ENCODE assay signal across 23 cellular contexts in the genomic region with DNA sequence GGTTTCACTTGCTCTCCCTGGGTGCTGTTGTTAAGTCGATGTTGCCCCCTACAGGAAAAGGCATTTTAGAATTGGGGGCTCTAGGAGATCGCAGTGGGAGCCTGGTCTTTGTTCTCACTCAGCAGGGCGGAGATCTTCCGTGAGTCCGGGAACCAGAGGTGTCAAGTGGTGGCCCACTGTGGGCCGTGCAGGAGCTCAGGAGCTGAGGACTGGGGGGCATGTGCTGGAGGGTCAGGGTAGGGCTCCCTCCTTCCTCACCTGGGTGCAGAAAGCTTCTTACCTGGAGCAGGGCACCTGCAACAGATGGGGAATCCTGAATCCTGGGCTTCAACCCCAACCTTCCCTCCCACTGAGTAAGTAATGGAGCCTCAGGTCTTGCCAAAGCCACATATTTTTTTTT.
"Had no signal": no experiment of that assay in that cellular context is flagged by ENCODE, and none has a peak within 500 bp of the region (broad histone marks: within the 10 kb centered on the region; RNA-seq: fewer than 3 reads in every experiment).

No MANE protein-coding gene starts in this region.

- ATAC-seq: activated T-helper 17 cell treated with anti-CD3 and anti-CD28 coated beads, Interleukin-2, amount 50 U/mL, for 72 hours; foreskin keratinocyte; left colon; lower lobe of right lung; right lobe of liver; stimulated activated effector memory CD8-positive, alpha-beta T cell treated with anti-CD3 and anti-CD28 coated beads, Interleukin-12 subunit alpha, Interleukin-12 subunit beta, amount 100 ng/mL, for 72 hours had no signal

- H3K4me1 Mint-ChIP-seq: activated naive CD8-positive, alpha-beta T cell treated with anti-CD3 and anti-CD28 coated beads for 36 hours; activated T-helper 17 cell treated with anti-CD3 and anti-CD28 coated beads, Interleukin-2, amount 50 U/mL, for 72 hours; stimulated activated effector memory CD8-positive, alpha-beta T cell treated with anti-CD3 and anti-CD28 coated beads, Interleukin-12 subunit alpha, Interleukin-12 subunit beta, amount 100 ng/mL, for 72 hours had no signal

- DNase-seq: activated CD4-positive, alpha-beta T cell treated with anti-CD3 and anti-CD28 coated beads, Interleukin-2, amount 50 U/mL, for 1 hour; activated naive CD4-positive, alpha-beta T cell; activated naive CD8-positive, alpha-beta T cell treated with anti-CD3 and anti-CD28 coated beads for 36 hours; activated T-cell treated with anti-CD3 and anti-CD28 coated beads, Interleukin-2, amount 50 U/mL, for 1 hour; amygdala; foreskin keratinocyte; left colon; lower lobe of right lung; nephron progenitor cell; ovary; right lobe of liver; small intestine; stimulated activated CD4-positive, alpha-beta T cell treated with anti-CD3 and anti-CD28 coated beads, Interleukin-15, amount 100 ng/mL, for 24 hours; stimulated activated CD4-positive, alpha-beta T cell treated with anti-CD3 and anti-CD28 coated beads, Interleukin-4, amount 100 ng/mL, for 1 hour; T-helper 1 cell; T1000; testis; upper lobe of left lung had no signal

- H3K36me3 ChIP-seq: cardiac muscle cell, lower lobe of right lung, ovary, right lobe of liver, upper lobe of left lung had no signal

- H3K27ac Mint-ChIP-seq: activated naive CD8-positive, alpha-beta T cell treated with anti-CD3 and anti-CD28 coated beads for 36 hours; activated T-helper 17 cell treated with anti-CD3 and anti-CD28 coated beads, Interleukin-2, amount 50 U/mL, for 72 hours; nephron progenitor cell; stimulated activated effector memory CD8-positive, alpha-beta T cell treated with anti-CD3 and anti-CD28 coated beads, Interleukin-12 subunit alpha, Interleukin-12 subunit beta, amount 100 ng/mL, for 72 hours had no signal

- H3K9me3 Mint-ChIP-seq: activated naive CD8-positive, alpha-beta T cell treated with anti-CD3 and anti-CD28 coated beads for 36 hours had no signal

- H3K4me1 ChIP-seq: foreskin keratinocyte had no signal

- H3K4me2 ChIP-seq: hepatocyte had no signal

- H3K4me3 ChIP-seq: cardiac muscle cell, hepatocyte, lower lobe of right lung, ovary, right lobe of liver, testis, upper lobe of left lung had no signal

- H3K27me3 ChIP-seq: cardiac muscle cell, foreskin keratinocyte, ovary, right lobe of liver, testis, upper lobe of left lung had no signal

- H3K27ac ChIP-seq: cardiac muscle cell, epithelial cell of prostate, foreskin keratinocyte, lower lobe of right lung, ovary, right lobe of liver, testis, upper lobe of left lung had no signal

- H2AFZ ChIP-seq: hepatocyte had no signal

- H3K4me3 Mint-ChIP-seq: activated naive CD8-positive, alpha-beta T cell treated with anti-CD3 and anti-CD28 coated beads for 36 hours; activated T-helper 17 cell treated with anti-CD3 and anti-CD28 coated beads, Interleukin-2, amount 50 U/mL, for 72 hours; nephron progenitor cell; stimulated activated effector memory CD8-positive, alpha-beta T cell treated with anti-CD3 and anti-CD28 coated beads, Interleukin-12 subunit alpha, Interleukin-12 subunit beta, amount 100 ng/mL, for 72 hours had no signal

- H3K36me3 Mint-ChIP-seq: activated naive CD8-positive, alpha-beta T cell treated with anti-CD3 and anti-CD28 coated beads for 36 hours; stimulated activated effector memory CD8-positive, alpha-beta T cell treated with anti-CD3 and anti-CD28 coated beads, Interleukin-12 subunit alpha, Interleukin-12 subunit beta, amount 100 ng/mL, for 72 hours had no signal

- H3K79me2 ChIP-seq: hepatocyte had no signal

- H3K9me3 ChIP-seq: lower lobe of right lung, ovary, right lobe of liver, testis, upper lobe of left lung had no signal
